ENCODE assay signal across 20 cellular contexts in genomic region chrX:31349515-31349914, GRCh38.
DNase-seq lines count a peak whose midpoint lies in the region; FAIRE-seq and TF ChIP-seq lines count a peak whose summit lies in the region.
"Had no signal": no experiment of that assay in that cellular context is flagged by ENCODE, and none has a peak within 500 bp of the region (broad histone marks: within the 10 kb centered on the region; RNA-seq: fewer than 3 reads in every experiment).

No MANE protein-coding gene starts in this region.

- no peak overlapping the region for H3K27ac ChIP-seq in astrocyte (ENCODE audit: low read depth, low read length)

- H3K4me1 Mint-ChIP-seq in astrocyte (ENCODE audit: low read depth, unreplicated experiment) (peaks cover 15% of the 10 kb centered on the region), chondrocyte (ENCODE audit: low read depth) (peaks cover 15% of the 10 kb centered on the region)
- H3K4me1 Mint-ChIP-seq: CD4-positive, CD25-positive, alpha-beta regulatory T cell; CD8-positive, alpha-beta memory T cell had no signal

- TF ChIP-seq CTCF in astrocyte (IDR thresholded peaks at IDR 0.05; ENCODE audit: insufficient read depth, low read depth, low read length) (no peak), chondrocyte (IDR thresholded peaks at IDR 0.05) (no peak)

- no peaks in the 10 kb centered on the region for H3K27me3 Mint-ChIP-seq in astrocyte (ENCODE audit: low read depth, unreplicated experiment)
- H3K27me3 Mint-ChIP-seq in chondrocyte (ENCODE audit: low read depth), result no peaks in the 10 kb centered on the region

- H3K4me3 Mint-ChIP-seq in astrocyte (ENCODE audit: unreplicated experiment), result no peak overlapping the region
- no peak overlapping the region for H3K4me3 Mint-ChIP-seq in chondrocyte (ENCODE audit: unreplicated experiment)
- H3K4me3 Mint-ChIP-seq: CD4-positive, CD25-positive, alpha-beta regulatory T cell; CD8-positive, alpha-beta memory T cell; HFFc6 had no signal

- H3K79me2 ChIP-seq in astrocyte (ENCODE audit: insufficient read depth, low read length), result no peaks in the 10 kb centered on the region

- DNase-seq in NCI-H748 (lab: John Stamatoyannopoulos, UW; ENCODE audit: unreplicated experiment), result peak; percentile 3
- no peak for DNase-seq in NCI-H748 treated with DMSO at 0.1 percent for 48 hours (lab: John Stamatoyannopoulos, UW)
- DNase-seq in COR-L47 (lab: John Stamatoyannopoulos, UW), result peak; percentile 2
- DNase-seq in NCI-H345 (lab: John Stamatoyannopoulos, UW), result peak; percentile 40
- no peak for DNase-seq in astrocyte (ENCODE audit: low read depth)
- DNase-seq in NCI-H2081 (lab: John Stamatoyannopoulos, UW), result no peak
- no peak for DNase-seq in chondrocyte (ENCODE audit: low spot score)
- DNase-seq: ACHN; BE2C; C1 segment of cervical spinal cord; CD4-positive, CD25-positive, alpha-beta regulatory T cell; CD8-positive, alpha-beta memory T cell; DMS79; GDM1; GOT3; H7; HFFc6 had no signal

- H3K9me3 ChIP-seq in astrocyte (ENCODE audit: insufficient read depth, low read depth, low read length), result no peaks in the 10 kb centered on the region
- H3K9me3 ChIP-seq: BE2C had no signal

- H3K4me1 ChIP-seq in astrocyte (ENCODE audit: insufficient read depth, low read length), result no peaks in the 10 kb centered on the region
- H3K4me1 ChIP-seq: BE2C had no signal

- no peak overlapping the region for H2AFZ ChIP-seq in astrocyte (ENCODE audit: low read depth, low read length)

- H3K27ac Mint-ChIP-seq in astrocyte (ENCODE audit: unreplicated experiment) (no peak overlapping the region), chondrocyte (ENCODE audit: unreplicated experiment) (no peak overlapping the region)
- H3K27ac Mint-ChIP-seq: CD4-positive, CD25-positive, alpha-beta regulatory T cell; CD8-positive, alpha-beta memory T cell; HFFc6 had no signal

- no peak overlapping the region for H3K9ac ChIP-seq in astrocyte (ENCODE audit: low read length)

- H4K20me1 ChIP-seq in astrocyte (ENCODE audit: insufficient read depth, low read length), result no peaks in the 10 kb centered on the region

- FAIRE-seq in astrocyte (lab: Jason Lieb, UNC), result peak; percentile 32
- FAIRE-seq: A204.1, GM12892, GM18507 had no signal

- H3K4me2 ChIP-seq in astrocyte (ENCODE audit: low read length), result no peak overlapping the region

- no peaks in the 10 kb centered on the region for H3K36me3 ChIP-seq in astrocyte (ENCODE audit: insufficient read depth, low read length)
- H3K36me3 ChIP-seq: BE2C had no signal

- no peaks in the 10 kb centered on the region for H3K27me3 ChIP-seq in astrocyte (ENCODE audit: insufficient read depth, low read length)
- H3K27me3 ChIP-seq: BE2C had no signal

- H3K36me3 Mint-ChIP-seq in astrocyte (ENCODE audit: low read depth, unreplicated experiment) (no peaks in the 10 kb centered on the region), chondrocyte (ENCODE audit: low read depth) (no peaks in the 10 kb centered on the region)
- H3K36me3 Mint-ChIP-seq: CD4-positive, CD25-positive, alpha-beta regulatory T cell; CD8-positive, alpha-beta memory T cell had no signal

- no peak overlapping the region for H3K4me3 ChIP-seq in astrocyte (ENCODE audit: insufficient read depth, low read depth, low read length)

- H3K9me3 Mint-ChIP-seq in astrocyte (ENCODE audit: unreplicated experiment) (peaks cover 4% of the 10 kb centered on the region), chondrocyte (ENCODE audit: low read depth) (peaks cover 8% of the 10 kb centered on the region)
- H3K9me3 Mint-ChIP-seq: CD4-positive, CD25-positive, alpha-beta regulatory T cell; CD8-positive, alpha-beta memory T cell; HFFc6 had no signal

Comparison
In these comparisons a context has a peak if more than half of its experiments do, and no peak if none do; other contexts are left out.
1. DNase-seq: peak in NCI-H748 (single experiment), COR-L47 (single experiment) and NCI-H345 (single experiment); none in NCI-H748 treated with DMSO at 0.1 percent for 48 hours (single experiment), astrocyte (single experiment), NCI-H2081 (0 of 2) and chondrocyte (single experiment).